In genomic region chr4:79663157-79663556, GRCh38 we compare ENCODE assay signal across 23 cellular contexts.
DNase-seq lines count a peak whose midpoint lies in the region; ATAC-seq, FAIRE-seq and TF ChIP-seq lines count a peak whose summit lies in the region.
"Had no signal": no experiment of that assay in that cellular context is flagged by ENCODE, and none has a peak within 500 bp of the region (broad histone marks: within the 10 kb centered on the region; RNA-seq: fewer than 3 reads in every experiment).

No MANE protein-coding gene starts in this region.

- no peak overlapping the region for H3K4me3 Mint-ChIP-seq in GM23338
- no peak overlapping the region for H3K4me3 Mint-ChIP-seq in stimulated activated memory B cell treated with anti-CD40 and anti-IgM and Interleukin-4, amounts not matched to agents 10 μg/mL and 1 μg/mL and 100 μg/mL, for 72 hours

- no peaks in the 10 kb centered on the region for H3K9me3 ChIP-seq in GM12878 (replicated peaks; ENCODE audit: control insufficient read depth, insufficient read depth, low read length)
- H3K9me3 ChIP-seq: MG63 had no signal

- WGBS in GM12878 (ENCODE audit: insufficient coverage, insufficient replicate concordance, low lambda C conversion rate, missing lambda C conversion rate): 0% methylated on average over 1 of the region's 1 CpG

- TF ChIP-seq EP300 in GM12878 (IDR thresholded peaks at IDR 0.05; ENCODE audit: borderline replicate concordance in 1 of 2, control insufficient read depth in 1 of 2, low read depth in 2 of 2, low read length in 2 of 2): no peak

- H3K9ac ChIP-seq in GM12878 (ENCODE audit: control insufficient read depth, insufficient read depth, low read length): no peak overlapping the region
- H3K9ac ChIP-seq: BLaER1 had no signal

- H3K4me3 ChIP-seq in GM23338 (no peak overlapping the region), GM12878 (no peak overlapping the region)
- H3K4me3 ChIP-seq: BLaER1, MG63, SK-N-MC had no signal

- in situ Hi-C loops in GM12878 (cut with MboI): no loop called here

- no peaks in the 10 kb centered on the region for H3K4me1 ChIP-seq in GM23338 (ENCODE audit: insufficient read depth)
- H3K4me1 ChIP-seq in GM12878 (ENCODE audit: control insufficient read depth, insufficient read depth, low read length): no peaks in the 10 kb centered on the region
- H3K4me1 ChIP-seq: BLaER1 had no signal

- intact Hi-C loops in GM12878 (cut with micrococcal nuclease; ENCODE audit: unreplicated experiment): no loop called here
- intact Hi-C loops in posterior vena cava (cut with DNase I): no loop called here

- H3K27me3 ChIP-seq in GM23338 (ENCODE audit: insufficient read depth) (no peaks in the 10 kb centered on the region), GM12878 (replicated peaks in 1 of 2; ENCODE audit: control insufficient read depth in 2 of 2, insufficient read depth in 2 of 2, low read length in 1 of 2) (no peaks in the 10 kb centered on the region)
- H3K27me3 ChIP-seq: BLaER1, MG63 had no signal

- no peaks in the 10 kb centered on the region; the same call in 1 of the 2 replicates for H3K9me2 ChIP-seq in GM23338 (ENCODE audit: insufficient read depth)

- no peaks in the 10 kb centered on the region for H3F3A ChIP-seq in GM23338 (replicated peaks; ENCODE audit: low read depth)

- H4K20me1 ChIP-seq in GM23338 (replicated peaks; ENCODE audit: insufficient read depth): no peaks in the 10 kb centered on the region
- no peaks in the 10 kb centered on the region for H4K20me1 ChIP-seq in GM12878 (ENCODE audit: control insufficient read depth, insufficient read depth)
- H4K20me1 ChIP-seq: BLaER1 had no signal

- RAD21 ChIA-PET in GM12878 (lab: Charles Lee; ENCODE audit: unreplicated experiment): no interaction called here

- no peak for DNase-seq in GM23338 (ENCODE audit: low spot score)
- DNase-seq in GM12878 (ENCODE audit: low read depth, low spot score): no peak
- peak; percentile 64 for DNase-seq in left kidney (ENCODE audit: low read depth, low spot score)
- no peak for DNase-seq in posterior vena cava (ENCODE audit: low spot score)
- no peak for DNase-seq in mesenteric fat pad (ENCODE audit: low spot score)
- no peak for DNase-seq in caudate nucleus (lab: John Stamatoyannopoulos, UW)
- DNase-seq: CD4-positive, CD25-positive, alpha-beta regulatory T cell; DMS53; MG63; NCI-H1105 treated with DMSO at 0.1 percent for 48 hours; NCI-H146; NCI-H1930; NCI-H524; NCI-H774; SIG-M5 had no signal

- H3K4me2 ChIP-seq in GM23338: no peak overlapping the region
- H3K4me2 ChIP-seq in GM12878 (ENCODE audit: control insufficient read depth, insufficient read depth): no peak overlapping the region
- H3K4me2 ChIP-seq: BLaER1 had no signal

- H3K4me1 Mint-ChIP-seq in GM23338: no peaks in the 10 kb centered on the region
- peaks cover 8% of the 10 kb centered on the region for H3K4me1 Mint-ChIP-seq in stimulated activated memory B cell treated with anti-CD40 and anti-IgM and Interleukin-4, amounts not matched to agents 10 μg/mL and 1 μg/mL and 100 μg/mL, for 72 hours
- H3K4me1 Mint-ChIP-seq: CD4-positive, CD25-positive, alpha-beta regulatory T cell had no signal

- H3K27ac ChIP-seq in GM23338 (ENCODE audit: low read depth) (no peak overlapping the region), GM12878 (ENCODE audit: control insufficient read depth, insufficient read depth) (no peak overlapping the region), caudate nucleus (ENCODE audit: low read depth, low read length) (no peak overlapping the region)
- H3K27ac ChIP-seq: BLaER1, SK-N-MC had no signal

- TF ChIP-seq RAD21 in GM12878 (IDR thresholded peaks at IDR 0.05; ENCODE audit: insufficient read depth, low read depth, low read length): no peak

- H3K27ac Mint-ChIP-seq in GM23338: no peak overlapping the region
- no peak overlapping the region for H3K27ac Mint-ChIP-seq in stimulated activated memory B cell treated with anti-CD40 and anti-IgM and Interleukin-4, amounts not matched to agents 10 μg/mL and 1 μg/mL and 100 μg/mL, for 72 hours
- H3K27ac Mint-ChIP-seq: CD4-positive, CD25-positive, alpha-beta regulatory T cell had no signal

- CTCF ChIA-PET in GM12878 (lab: Yijun Ruan, JAX): no interaction called here

- H3K36me3 ChIP-seq in GM23338 (ENCODE audit: insufficient read depth) (peaks cover 12% of the 10 kb centered on the region; the same call in 1 of the 2 replicates), GM12878 (ENCODE audit: control insufficient read depth in 2 of 2, insufficient read depth in 2 of 2, low read length in 1 of 2) (no peaks in the 10 kb centered on the region)
- H3K36me3 ChIP-seq: BLaER1, MG63 had no signal

- no TSS peak for BruUV-seq in GM12878 (replicated peaks; lab: Mats Ljungman, UMichigan)

- TF ChIP-seq CTCF in GM23338 (conservative IDR thresholded peaks at IDR 0.05; ENCODE audit: low read depth in 2 of 2) (no peak), GM12878 (IDR thresholded peaks at IDR 0.05 in 2 of 3, conservative IDR thresholded peaks at IDR 0.05 in 1 of 3; ENCODE audit: control insufficient read depth in 2 of 3, extremely low read depth in 1 of 3, insufficient read depth in 1 of 3, low read depth in 3 of 3, low read length in 3 of 3) (no peak)

- FAIRE-seq in GM12878 (lab: Jason Lieb, UNC): no peak
- FAIRE-seq: A204.1, G401.6, H54, HepG2, RCC 7860 had no signal

- H3K79me2 ChIP-seq in GM23338 (replicated peaks; ENCODE audit: insufficient read depth) (no peaks in the 10 kb centered on the region), GM12878 (ENCODE audit: control insufficient read depth, insufficient read depth, low read length) (no peaks in the 10 kb centered on the region)

- H3K27me3 Mint-ChIP-seq in GM23338 (ENCODE audit: insufficient read depth, low read depth, poor library complexity): peaks cover 2% of the 10 kb centered on the region
- H3K27me3 Mint-ChIP-seq in stimulated activated memory B cell treated with anti-CD40 and anti-IgM and Interleukin-4, amounts not matched to agents 10 μg/mL and 1 μg/mL and 100 μg/mL, for 72 hours: no peaks in the 10 kb centered on the region
- H3K27me3 Mint-ChIP-seq: CD4-positive, CD25-positive, alpha-beta regulatory T cell had no signal

- ATAC-seq in GM23338 (no peak), GM12878 (peak; percentile 21; the same call in 1 of the 3 replicates)
- ATAC-seq in stimulated activated memory B cell treated with anti-CD40 and anti-IgM and Interleukin-4, amounts not matched to agents 10 μg/mL and 1 μg/mL and 100 μg/mL, for 72 hours: peak; percentile 67
- ATAC-seq: HepG2 had no signal

- H3K36me3 Mint-ChIP-seq in GM23338 (ENCODE audit: low read depth): peaks cover 27% of the 10 kb centered on the region
- no peaks in the 10 kb centered on the region for H3K36me3 Mint-ChIP-seq in stimulated activated memory B cell treated with anti-CD40 and anti-IgM and Interleukin-4, amounts not matched to agents 10 μg/mL and 1 μg/mL and 100 μg/mL, for 72 hours

- no peak for TF ChIP-seq POLR2A in GM12878 (IDR thresholded peaks at IDR 0.05; ENCODE audit: low read depth, low read length)

- SMC1A ChIA-PET in GM12878 (lab: Charles Lee; ENCODE audit: uncharacterized antibody, unreplicated experiment): no interaction called here

- POLR2A ChIA-PET in GM12878 (lab: Charles Lee): no interaction called here

- H2AFZ ChIP-seq in GM23338 (peak overlapping the region; percentile 45; the same call in 1 of the 2 replicates), GM12878 (ENCODE audit: control insufficient read depth, low read depth, low read length) (no peak overlapping the region)

- H3K9me3 Mint-ChIP-seq in GM23338: peaks cover 27% of the 10 kb centered on the region
- peaks cover 5% of the 10 kb centered on the region for H3K9me3 Mint-ChIP-seq in stimulated activated memory B cell treated with anti-CD40 and anti-IgM and Interleukin-4, amounts not matched to agents 10 μg/mL and 1 μg/mL and 100 μg/mL, for 72 hours

TF ChIP-seq in GM23338, 12 proteins besides CTCF, POLR2A, EP300 and RAD21 (continues in another document):
- TF ChIP-seq NANOG (IDR thresholded peaks at IDR 0.05; ENCODE audit: borderline replicate concordance): no peak
- no peak for TF ChIP-seq POLR2AphosphoS5 (IDR thresholded peaks at IDR 0.05; ENCODE audit: low read depth)
- TF ChIP-seq EZH2phosphoT487 (IDR thresholded peaks at IDR 0.05; ENCODE audit: unreplicated experiment): no peak
- no peak for TF ChIP-seq CREB1 (CRISPR knock-in tag; IDR thresholded peaks at IDR 0.05; ENCODE audit: low read depth)
- TF ChIP-seq STAT1 (IDR thresholded peaks at IDR 0.05; ENCODE audit: unreplicated experiment): no peak
- TF ChIP-seq EZH2 (IDR thresholded peaks at IDR 0.05; ENCODE audit: low read depth, unreplicated experiment): no peak
- no peak for TF ChIP-seq JUNB (IDR thresholded peaks at IDR 0.05; ENCODE audit: unreplicated experiment)

TF ChIP-seq in GM12878, 131 proteins besides CTCF, POLR2A, EP300 and RAD21 (continues in another document):
- TF ChIP-seq MLLT1 (IDR thresholded peaks at IDR 0.05) (no peak), SMC3 (IDR thresholded peaks at IDR 0.05; ENCODE audit: borderline replicate concordance, low read length) (no peak), FOS (IDR thresholded peaks at IDR 0.05; ENCODE audit: borderline replicate concordance, extremely low read depth, insufficient read length) (no peak), BHLHE40 (IDR thresholded peaks at IDR 0.05; ENCODE audit: borderline replicate concordance in 1 of 2, low read depth in 2 of 2, low read length in 1 of 2) (no peak), MEF2B (IDR thresholded peaks at IDR 0.05; ENCODE audit: partially characterized antibody, poor library complexity, severe bottlenecking) (no peak), ZNF207 (IDR thresholded peaks at IDR 0.05; ENCODE audit: borderline replicate concordance) (no peak), EGR1 (IDR thresholded peaks at IDR 0.05; ENCODE audit: borderline replicate concordance in 1 of 2, low read depth in 2 of 2, low read length in 2 of 2) (no peak), RAD51 (IDR thresholded peaks at IDR 0.05) (no peak), HCFC1 (IDR thresholded peaks at IDR 0.05; ENCODE audit: low read length) (no peak), NBN (IDR thresholded peaks at IDR 0.05) (no peak)
